Comparison of ENCODE assay signal across 14 cellular contexts in genomic region chr3:196995646-196996355, GRCh38. TPM values are rescaled to one million over a fixed set of nuclear protein-coding genes. Genes with fewer than 3 reads are reported as not detected.
A peak's percentile ranks its signal among the peaks of the same experiment; 100 is the strongest.
DNase-seq lines count a peak whose midpoint lies in the region; ATAC-seq, FAIRE-seq and TF ChIP-seq lines count a peak whose summit lies in the region.
"Had no signal": no experiment of that assay in that cellular context is flagged by ENCODE, and none has a peak within 500 bp of the region (broad histone marks: within the 10 kb centered on the region; RNA-seq: fewer than 3 reads in every experiment).

No MANE protein-coding gene starts in this region.

- ATAC-seq in heart right ventricle (no peak), right lobe of liver (no peak)
- ATAC-seq in stimulated activated naive B cell treated with anti-CD40 and anti-IgM and Interleukin-4, amounts not matched to agents 10 μg/mL and 1 μg/mL and 100 μg/mL, for 72 hours (replicated peaks) = no peak
- ATAC-seq in stimulated activated naive CD8-positive, alpha-beta T cell treated with anti-CD3 and anti-CD28 coated beads, Interleukin-15, amount 100 ng/mL, for 72 hours = no peak
- ATAC-seq: naive thymus-derived CD4-positive, alpha-beta T cell had no signal

- no peaks in the 10 kb centered on the region for H3K27me3 Mint-ChIP-seq in stimulated activated naive B cell treated with anti-CD40 and anti-IgM and Interleukin-4, amounts not matched to agents 10 μg/mL and 1 μg/mL and 100 μg/mL, for 72 hours
- H3K27me3 Mint-ChIP-seq in stimulated activated naive CD8-positive, alpha-beta T cell treated with anti-CD3 and anti-CD28 coated beads, Interleukin-15, amount 100 ng/mL, for 72 hours = no peaks in the 10 kb centered on the region
- H3K27me3 Mint-ChIP-seq: activated naive CD8-positive, alpha-beta T cell; naive thymus-derived CD4-positive, alpha-beta T cell had no signal

- H3K36me3 ChIP-seq in heart right ventricle = no peaks in the 10 kb centered on the region
- H3K36me3 ChIP-seq in right lobe of liver = no peaks in the 10 kb centered on the region
- H3K36me3 ChIP-seq: tibial artery had no signal

- FAIRE-seq in GM12891 (lab: Jason Lieb, UNC) = no peak

- WGBS in heart right ventricle, 2 donors = 77 to 83% methylated on average over 14 of the region's 14 CpGs
- WGBS in right lobe of liver (ENCODE audit: insufficient coverage, low coverage, low lambda C conversion rate, missing lambda C conversion rate) = 68% methylated on average over 5 of the region's 14 CpGs

- H3K36me3 Mint-ChIP-seq in stimulated activated naive B cell treated with anti-CD40 and anti-IgM and Interleukin-4, amounts not matched to agents 10 μg/mL and 1 μg/mL and 100 μg/mL, for 72 hours = peaks cover 0 to under 1% of the 10 kb centered on the region in 2 donors
- H3K36me3 Mint-ChIP-seq: activated naive CD8-positive, alpha-beta T cell; naive thymus-derived CD4-positive, alpha-beta T cell had no signal

- no peak overlapping the region for H3K27ac ChIP-seq in heart right ventricle
- H3K27ac ChIP-seq in right lobe of liver = no peak overlapping the region
- H3K27ac ChIP-seq: tibial artery had no signal

- H3K4me3 ChIP-seq in heart right ventricle = no peak overlapping the region
- H3K4me3 ChIP-seq in right lobe of liver = no peak overlapping the region
- H3K4me3 ChIP-seq: smooth muscle cell, tibial artery had no signal

- H3K27ac Mint-ChIP-seq in stimulated activated naive B cell treated with anti-CD40 and anti-IgM and Interleukin-4, amounts not matched to agents 10 μg/mL and 1 μg/mL and 100 μg/mL, for 72 hours = no peak overlapping the region
- no peak overlapping the region for H3K27ac Mint-ChIP-seq in stimulated activated naive CD8-positive, alpha-beta T cell treated with anti-CD3 and anti-CD28 coated beads, Interleukin-15, amount 100 ng/mL, for 72 hours
- H3K27ac Mint-ChIP-seq: activated naive CD8-positive, alpha-beta T cell; naive thymus-derived CD4-positive, alpha-beta T cell had no signal

- H3K9me3 Mint-ChIP-seq in stimulated activated naive B cell treated with anti-CD40 and anti-IgM and Interleukin-4, amounts not matched to agents 10 μg/mL and 1 μg/mL and 100 μg/mL, for 72 hours = no peaks in the 10 kb centered on the region
- H3K9me3 Mint-ChIP-seq in stimulated activated naive CD8-positive, alpha-beta T cell treated with anti-CD3 and anti-CD28 coated beads, Interleukin-15, amount 100 ng/mL, for 72 hours = no peaks in the 10 kb centered on the region
- H3K9me3 Mint-ChIP-seq: naive thymus-derived CD4-positive, alpha-beta T cell had no signal

- no peak overlapping the region for H3K4me3 Mint-ChIP-seq in stimulated activated naive B cell treated with anti-CD40 and anti-IgM and Interleukin-4, amounts not matched to agents 10 μg/mL and 1 μg/mL and 100 μg/mL, for 72 hours
- no peak overlapping the region for H3K4me3 Mint-ChIP-seq in stimulated activated naive CD8-positive, alpha-beta T cell treated with anti-CD3 and anti-CD28 coated beads, Interleukin-15, amount 100 ng/mL, for 72 hours
- H3K4me3 Mint-ChIP-seq: activated naive CD8-positive, alpha-beta T cell; naive thymus-derived CD4-positive, alpha-beta T cell had no signal

- H3K4me1 ChIP-seq in heart right ventricle = no peaks in the 10 kb centered on the region
- H3K4me1 ChIP-seq in right lobe of liver = no peaks in the 10 kb centered on the region
- H3K4me1 ChIP-seq: tibial artery had no signal

- TF ChIP-seq CTCF in heart right ventricle (IDR thresholded peaks at IDR 0.05) (no peak), right lobe of liver (IDR thresholded peaks at IDR 0.05) (no peak)

- TF ChIP-seq POLR2A in right lobe of liver (IDR thresholded peaks at IDR 0.05) (no peak), GM12891 (IDR thresholded peaks at IDR 0.05; ENCODE audit: low read depth, low read length) (no peak)

- H3K9me3 ChIP-seq in heart right ventricle = peaks cover 0 to 10% (median 0%) of the 10 kb centered on the region in 11 donors
- H3K9me3 ChIP-seq in right lobe of liver = no peaks in the 10 kb centered on the region
- H3K9me3 ChIP-seq: tibial artery had no signal

- intact Hi-C loops in cardiac septum (cut with DNase I) (no loop called here), heart right ventricle (cut with DNase I) (no loop called here), right lobe of liver (cut with DNase I) (no loop called here)

- peaks cover 1 to 5% of the 10 kb centered on the region in 2 donors for H3K4me1 Mint-ChIP-seq in stimulated activated naive B cell treated with anti-CD40 and anti-IgM and Interleukin-4, amounts not matched to agents 10 μg/mL and 1 μg/mL and 100 μg/mL, for 72 hours
- peaks cover 1% of the 10 kb centered on the region for H3K4me1 Mint-ChIP-seq in stimulated activated naive CD8-positive, alpha-beta T cell treated with anti-CD3 and anti-CD28 coated beads, Interleukin-15, amount 100 ng/mL, for 72 hours
- H3K4me1 Mint-ChIP-seq: naive thymus-derived CD4-positive, alpha-beta T cell had no signal

- DNase-seq in cardiac septum (ENCODE audit: low spot score) (peak; percentile 69), heart right ventricle (no peak), NCI-H526 treated with DMSO at 0.1 percent for 48 hours (lab: John Stamatoyannopoulos, UW) (peak; percentile 44), right lobe of liver (peak; percentile 5 to 27 (median 27)), GM12891 (ENCODE audit: insufficient read length, low spot score) (no peak), NCI-H1092 (lab: John Stamatoyannopoulos, UW) (no peak)
- DNase-seq in stimulated activated naive B cell treated with anti-CD40 and anti-IgM and Interleukin-4, amounts not matched to agents 10 μg/mL and 1 μg/mL and 100 μg/mL, for 72 hours = no peak
- DNase-seq in stimulated activated naive CD8-positive, alpha-beta T cell treated with anti-CD3 and anti-CD28 coated beads, Interleukin-15, amount 100 ng/mL, for 72 hours = no peak
- DNase-seq: Calu3; naive thymus-derived CD4-positive, alpha-beta T cell; NCI-H774 had no signal

- H3K27me3 ChIP-seq in heart right ventricle (no peaks in the 10 kb centered on the region), right lobe of liver (no peaks in the 10 kb centered on the region)
- H3K27me3 ChIP-seq: tibial artery had no signal

TF ChIP-seq in GM12891, 5 proteins besides CTCF, POLR2A, EP300 and RAD21:
- TF ChIP-seq POLR2AphosphoS5 (IDR thresholded peaks at IDR 0.05; ENCODE audit: low read depth, low read length) (no peak), SPI1 (IDR thresholded peaks at IDR 0.05; ENCODE audit: low read depth, low read length) (no peak), POU2F2 (IDR thresholded peaks at IDR 0.05; ENCODE audit: low read depth, low read length) (no peak), PAX5 (IDR thresholded peaks at IDR 0.05; ENCODE audit: insufficient read depth, low read length, severe bottlenecking) (no peak)

RNA-seq across cellular contexts. Expression of gene PIGZ, which starts 27.2 kb away (rescaled TPM):
- total RNA-seq in cardiac septum (5.9 TPM), heart right ventricle (1 to 10 TPM; 4.4 to 7.7 (median 6.0) TPM), right lobe of liver (1 to 10 TPM; 1.2 to 2.8 (median 2.4) TPM)
- polyA plus RNA-seq in heart right ventricle = 1 to 10 TPM; 2.2 to 7.3 TPM
- 2.5 TPM for polyA plus RNA-seq in GM12891 (2012; ENCODE audit: low read depth, missing spikeins)

RNA-seq across cellular contexts. Expression of gene MELTF, which starts 33.8 kb away (rescaled TPM):
- total RNA-seq in cardiac septum (10.8 TPM), heart right ventricle (10 to 100 TPM in 3 of 10 donors, 1 to 10 TPM in 7; 2.5 to 27.5 (median 6.3) TPM), right lobe of liver (1 to 10 TPM in 4 of 6 experiments, under 1 TPM in 2; 0.42 to 5.3 (median 2.0) TPM)
- polyA plus RNA-seq in heart right ventricle = 10 to 100 TPM in 1 of 2 donors, 1 to 10 TPM in 1; 8.5 to 31.4 TPM
- polyA plus RNA-seq in GM12891 (2012; ENCODE audit: low read depth, missing spikeins) = 17.5 TPM

RNA-seq across cellular contexts. Expression of gene NCBP2, which starts 53.5 kb away (rescaled TPM):
- 47.1 TPM for total RNA-seq in cardiac septum
- 10 to 100 TPM; 28.3 to 48.1 (median 34.8) TPM for total RNA-seq in heart right ventricle
- 10 to 100 TPM; 28.2 to 42.0 TPM for polyA plus RNA-seq in heart right ventricle
- 10 to 100 TPM; 12.9 to 24.6 (median 19.1) TPM for total RNA-seq in right lobe of liver
- polyA plus RNA-seq in GM12891 (2012; ENCODE audit: low read depth, missing spikeins) = 83.3 TPM

Comparison
In these comparisons a context has a peak if more than half of its experiments do, and no peak if none do; other contexts are left out.
1. DNase-seq: peak in cardiac septum (single experiment), NCI-H526 treated with DMSO at 0.1 percent for 48 hours (single experiment) and right lobe of liver (3 of 3); none in heart right ventricle (0 of 2), GM12891 (single experiment), stimulated activated naive B cell treated with anti-CD40 and anti-IgM and Interleukin-4, amounts not matched to agents 10 μg/mL and 1 μg/mL and 100 μg/mL, for 72 hours (single experiment), stimulated activated naive CD8-positive, alpha-beta T cell treated with anti-CD3 and anti-CD28 coated beads, Interleukin-15, amount 100 ng/mL, for 72 hours (0 of 2) and NCI-H1092 (single experiment).